ENCODE assay signal across 27 cellular contexts in genomic region chr5:132245593-132245992, GRCh38. TPM values are rescaled to one million over a fixed set of nuclear protein-coding genes. Genes with fewer than 3 reads are reported as not detected.
"Had no signal": no experiment of that assay in that cellular context is flagged by ENCODE, and none has a peak within 500 bp of the region (broad histone marks: within the 10 kb centered on the region; RNA-seq: fewer than 3 reads in every experiment).

No MANE protein-coding gene starts in this region.

- H3K27ac ChIP-seq: left lung, lower lobe of right lung, neural progenitor cell, neutrophil, parathyroid adenoma, right atrium auricular region, right lobe of liver, suprapubic skin, thoracic aorta, upper lobe of left lung, vagina had no signal

- H3K27me3 ChIP-seq: left lung, neural progenitor cell, neutrophil, right atrium auricular region, right lobe of liver, suprapubic skin, tibial nerve, upper lobe of left lung, vagina had no signal

- FAIRE-seq: keratinocyte had no signal

- H3K4me1 ChIP-seq: left lung, lower lobe of right lung, parathyroid adenoma, right atrium auricular region, right lobe of liver, suprapubic skin, tibial nerve, upper lobe of left lung, vagina had no signal

- H3K9me3 ChIP-seq: lower lobe of right lung, neutrophil, right lobe of liver had no signal

- DNase-seq: hippocampal formation; kidney glomerular epithelial cell; left cardiac atrium; left lung; lower lobe of right lung; mammary epithelial cell; mesenchymal stem cell; naive B cell; natural killer cell; nephron progenitor cell; occipital lobe; stimulated activated CD4-positive, alpha-beta T cell treated with anti-CD3 and anti-CD28 coated beads, Interleukin-12 subunit alpha, Interleukin-12 subunit beta, amount 100 ng/mL, for 4 hours; stimulated activated CD4-positive, alpha-beta T cell treated with anti-CD3 and anti-CD28 coated beads, Interleukin-15, amount 100 ng/mL, for 24 hours; stimulated activated CD4-positive, alpha-beta T cell treated with anti-CD3 and anti-CD28 coated beads, Interleukin-2, amount 100 ng/mL, for 24 hours; stimulated activated CD4-positive, alpha-beta T cell treated with anti-CD3 and anti-CD28 coated beads, Interleukin-4, amount 100 ng/mL, for 1 hour; stimulated activated naive CD4-positive, alpha-beta T cell; upper lobe of left lung had no signal

- H3K4me3 ChIP-seq: left lung, lower lobe of right lung, neural progenitor cell, right atrium auricular region, right lobe of liver, suprapubic skin, thoracic aorta, tibial nerve, upper lobe of left lung, vagina had no signal

- H3K36me3 ChIP-seq: left lung, lower lobe of right lung, neural progenitor cell, neutrophil, right atrium auricular region, right lobe of liver, suprapubic skin, thoracic aorta, tibial nerve, upper lobe of left lung, vagina had no signal

RNA-seq across cellular contexts. Expression of gene PDLIM4, which starts 11.9 kb away (rescaled TPM):
- total RNA-seq: natural killer cell had no signal
